Comparison of ENCODE assay signal across 1 cellular context in the genomic region with DNA sequence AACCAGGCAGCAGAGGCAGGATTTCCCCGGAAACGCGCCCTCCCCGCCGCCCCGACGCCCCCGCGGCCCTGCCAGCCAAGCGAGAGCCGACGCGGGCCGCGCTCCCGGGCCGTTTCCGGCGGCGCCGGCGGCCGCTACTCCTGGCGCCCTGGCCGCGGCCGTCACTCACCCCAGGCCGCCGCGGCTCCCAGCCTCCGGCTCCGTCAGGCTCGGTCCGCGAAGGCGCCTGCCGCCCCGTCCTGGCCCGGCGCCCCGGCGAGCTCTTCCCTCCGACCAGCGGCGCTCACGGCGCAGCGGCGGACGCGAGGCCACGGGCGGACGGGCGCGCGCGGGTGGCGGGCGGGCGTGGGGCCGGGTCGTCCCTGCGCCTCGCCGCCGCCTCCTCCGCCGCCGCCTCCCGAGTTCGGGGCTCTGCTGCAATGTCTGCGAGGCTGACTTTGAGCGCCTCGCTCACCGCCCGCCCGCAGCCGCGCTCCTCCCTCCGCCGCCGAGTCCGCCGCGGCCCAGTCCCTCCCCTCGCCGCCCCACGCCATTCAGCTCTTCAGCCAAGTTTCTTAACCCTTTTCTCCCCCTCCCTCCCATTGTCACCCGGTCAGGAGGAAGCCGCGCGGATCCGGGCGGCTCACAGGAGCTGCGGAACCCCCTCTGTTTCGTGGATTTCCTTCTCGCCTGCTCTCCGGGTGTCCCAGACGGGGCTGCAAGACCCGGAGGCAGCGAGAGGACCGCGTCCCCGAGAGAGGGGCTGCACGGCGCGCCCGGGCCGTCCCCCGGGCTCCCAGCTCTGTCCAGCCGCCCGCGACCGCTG.
TF ChIP-seq lines count a peak whose summit lies in the region.

TSS of gene NRIP1 (minus strand) at position 425 of the 805 bp plus-strand sequence. CDS start 96,808 bp downstream, outside the sequence.

TF ChIP-seq in HepG2, 621 proteins besides CTCF, POLR2A, EP300 and RAD21 (continued from another document):
- TF ChIP-seq, protein P1, sequence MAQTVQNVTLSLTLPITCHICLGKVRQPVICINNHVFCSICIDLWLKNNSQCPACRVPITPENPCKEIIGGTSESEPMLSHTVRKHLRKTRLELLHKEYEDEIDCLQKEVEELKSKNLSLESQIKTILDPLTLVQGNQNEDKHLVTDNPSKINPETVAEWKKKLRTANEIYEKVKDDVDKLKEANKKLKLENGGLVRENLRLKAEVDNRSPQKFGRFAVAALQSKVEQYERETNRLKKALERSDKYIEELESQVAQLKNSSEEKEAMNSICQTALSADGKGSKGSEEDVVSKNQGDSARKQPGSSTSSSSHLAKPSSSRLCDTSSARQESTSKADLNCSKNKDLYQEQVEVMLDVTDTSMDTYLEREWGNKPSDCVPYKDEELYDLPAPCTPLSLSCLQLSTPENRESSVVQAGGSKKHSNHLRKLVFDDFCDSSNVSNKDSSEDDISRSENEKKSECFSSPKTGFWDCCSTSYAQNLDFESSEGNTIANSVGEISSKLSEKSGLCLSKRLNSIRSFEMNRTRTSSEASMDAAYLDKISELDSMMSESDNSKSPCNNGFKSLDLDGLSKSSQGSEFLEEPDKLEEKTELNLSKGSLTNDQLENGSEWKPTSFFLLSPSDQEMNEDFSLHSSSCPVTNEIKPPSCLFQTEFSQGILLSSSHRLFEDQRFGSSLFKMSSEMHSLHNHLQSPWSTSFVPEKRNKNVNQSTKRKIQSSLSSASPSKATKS (CRISPR knock-in tag; IDR thresholded peaks at IDR 0.05) = no peak
- no peak for TF ChIP-seq ZNF878 (CRISPR knock-in tag; IDR thresholded peaks at IDR 0.05)
- no peak for TF ChIP-seq ZNF615 (CRISPR knock-in tag; IDR thresholded peaks at IDR 0.05; ENCODE audit: borderline replicate concordance)
- TF ChIP-seq SPEN (CRISPR knock-in tag; IDR thresholded peaks at IDR 0.05; ENCODE audit: low read depth) = no peak
- no peak for TF ChIP-seq ZNF567 (CRISPR knock-in tag; IDR thresholded peaks at IDR 0.05; ENCODE audit: borderline replicate concordance)
- TF ChIP-seq KMT2B (CRISPR knock-in tag; IDR thresholded peaks at IDR 0.05) = peak; percentile 61
- no peak for TF ChIP-seq KDM6A (CRISPR knock-in tag; IDR thresholded peaks at IDR 0.05; ENCODE audit: low read depth)
- no peak for TF ChIP-seq NFE2L2 (IDR thresholded peaks at IDR 0.05; ENCODE audit: low read length)
- TF ChIP-seq, protein P2, sequence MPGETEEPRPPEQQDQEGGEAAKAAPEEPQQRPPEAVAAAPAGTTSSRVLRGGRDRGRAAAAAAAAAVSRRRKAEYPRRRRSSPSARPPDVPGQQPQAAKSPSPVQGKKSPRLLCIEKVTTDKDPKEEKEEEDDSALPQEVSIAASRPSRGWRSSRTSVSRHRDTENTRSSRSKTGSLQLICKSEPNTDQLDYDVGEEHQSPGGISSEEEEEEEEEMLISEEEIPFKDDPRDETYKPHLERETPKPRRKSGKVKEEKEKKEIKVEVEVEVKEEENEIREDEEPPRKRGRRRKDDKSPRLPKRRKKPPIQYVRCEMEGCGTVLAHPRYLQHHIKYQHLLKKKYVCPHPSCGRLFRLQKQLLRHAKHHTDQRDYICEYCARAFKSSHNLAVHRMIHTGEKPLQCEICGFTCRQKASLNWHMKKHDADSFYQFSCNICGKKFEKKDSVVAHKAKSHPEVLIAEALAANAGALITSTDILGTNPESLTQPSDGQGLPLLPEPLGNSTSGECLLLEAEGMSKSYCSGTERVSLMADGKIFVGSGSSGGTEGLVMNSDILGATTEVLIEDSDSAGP (CRISPR knock-in tag; IDR thresholded peaks at IDR 0.05; ENCODE audit: borderline replicate concordance) = no peak; the same call in 1 of the 2 replicates
- TF ChIP-seq MLX (CRISPR knock-in tag; IDR thresholded peaks at IDR 0.05) = no peak
- TF ChIP-seq ZFY (CRISPR knock-in tag; IDR thresholded peaks at IDR 0.05) = no peak; the same call in none of the 2 replicates
